ENCODE assay signal across 8 cellular contexts in the genomic region with DNA sequence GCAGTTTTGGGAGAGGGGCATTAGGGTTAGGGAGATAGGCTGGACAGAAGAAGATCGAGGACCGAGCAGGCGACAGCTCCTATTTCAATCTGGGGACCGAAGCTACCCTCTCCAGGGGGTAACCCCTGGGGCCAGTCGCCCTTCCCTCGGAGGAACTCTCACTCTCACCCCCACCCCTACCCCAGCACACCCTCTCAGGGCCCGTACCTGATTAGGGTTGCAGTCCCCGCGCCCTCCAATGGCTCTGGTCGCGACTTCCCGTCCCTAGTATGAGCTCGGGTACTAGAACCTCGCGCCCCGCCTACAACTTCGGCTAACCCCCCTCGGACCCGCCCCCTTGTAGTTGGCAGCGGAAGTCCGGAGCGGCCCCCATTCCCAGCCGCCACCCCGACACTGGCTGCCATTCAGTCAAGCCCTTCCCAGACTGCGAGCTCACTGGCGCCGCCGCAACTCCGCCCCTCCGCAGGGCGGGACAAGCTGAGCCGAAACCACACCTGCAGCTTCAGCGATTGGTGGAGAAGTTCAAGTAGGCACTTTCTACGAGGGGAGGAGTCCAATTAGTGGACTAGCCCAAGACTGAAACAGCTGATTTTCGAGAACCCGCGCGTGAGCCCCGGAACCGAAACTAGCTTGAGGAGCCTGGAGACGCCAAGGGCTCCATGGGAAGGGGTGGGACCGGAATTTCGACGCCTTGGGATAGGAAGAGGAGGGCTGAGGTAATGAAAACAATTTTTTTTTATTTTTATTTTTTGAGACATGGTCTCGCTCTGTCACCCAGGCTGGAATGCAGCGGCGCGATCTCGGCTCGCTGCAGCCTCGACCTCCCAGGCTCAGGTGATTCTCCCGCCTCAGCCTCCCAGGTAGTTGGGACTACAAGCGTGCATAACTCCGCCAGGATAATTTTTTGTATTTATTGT. TPM values are rescaled to one million over a fixed set of nuclear protein-coding genes. Genes with fewer than 3 reads are reported as not detected.
DNase-seq lines count a peak whose midpoint lies in the region; ATAC-seq and TF ChIP-seq lines count a peak whose summit lies in the region.

A gene (minus strand): TSS at position 257 of the 917 bp plus-strand sequence. CDS start 3,536 bp downstream, outside the sequence.

- intact Hi-C loops in lower lobe of right lung (cut with DNase I), result no loop called here

- H3K27ac ChIP-seq in CD8-positive, alpha-beta memory T cell (ENCODE audit: low read depth, low read length), result peak within 1 kb of the TSS; percentile 91
- H3K27ac ChIP-seq in lower lobe of right lung, result peak within 1 kb of the TSS; percentile 95

- H3K27me3 Mint-ChIP-seq in CD8-positive, alpha-beta memory T cell, result no peaks in the 10 kb centered on the region

- peaks cover 0 to 29% (median 4%) of the 10 kb centered on the region in 3 donors for H3K36me3 Mint-ChIP-seq in CD8-positive, alpha-beta memory T cell

- POLR2A ChIA-PET in CD8-positive, alpha-beta memory T cell (lab: Charles Lee), result interaction anchor here (0.5 to 3.2 kb wide), 21 partner anchors 8 to 543 kb away, joined by 3 to 49 read pairs (median 5); a partner anchor contains a TSS

- DNase-seq in CD8-positive, alpha-beta memory T cell, result peak; percentile 99 to 100 (median 99)
- DNase-seq in HS-5 (ENCODE audit: low read depth) (peak; percentile 99), lower lobe of right lung (peak; percentile 99)
- peak; percentile 96 for DNase-seq in NK-92 treated with Interleukin-12 subunit alpha and Interleukin-12 subunit beta, amount 100 ng/mL, for 24 hours (lab: John Stamatoyannopoulos, UW)
- peak; percentile 99 for DNase-seq in activated CD8-positive, alpha-beta memory T cell treated with anti-CD3 and anti-CD28 coated beads for 24 hours
- peak; percentile 98 for DNase-seq in effector CD4-positive, alpha-beta T cell
- DNase-seq in stimulated activated CD4-positive, alpha-beta T cell treated with anti-CD3 and anti-CD28 coated beads, TNF-alpha, amount 100 ng/mL, for 24 hours (ENCODE audit: low read depth in 3 of 3), result peak; percentile 96 to 99 (median 98)

- no peaks in the 10 kb centered on the region for H3K9me3 ChIP-seq in CD8-positive, alpha-beta memory T cell (ENCODE audit: low read length)
- H3K9me3 ChIP-seq in lower lobe of right lung, result no peaks in the 10 kb centered on the region

- peaks cover 12% of the 10 kb centered on the region for H3K36me3 ChIP-seq in CD8-positive, alpha-beta memory T cell (ENCODE audit: insufficient read depth, low read length)
- H3K36me3 ChIP-seq in lower lobe of right lung, result peaks cover 22% of the 10 kb centered on the region

- peaks cover 26 to 45% (median 33%) of the 10 kb centered on the region in 3 donors for H3K4me1 Mint-ChIP-seq in CD8-positive, alpha-beta memory T cell

- H3K27ac Mint-ChIP-seq in CD8-positive, alpha-beta memory T cell, result peak within 1 kb of the TSS; percentile 61 to 98 (median 96)

- peak within 1 kb of the TSS; percentile 96 for H3K4me3 ChIP-seq in CD8-positive, alpha-beta memory T cell (ENCODE audit: low read length)
- peak within 1 kb of the TSS; percentile 77 for H3K4me3 ChIP-seq in lower lobe of right lung

- no peak for TF ChIP-seq CTCF in lower lobe of right lung (IDR thresholded peaks at IDR 0.05)

- ATAC-seq in GM19468 (IDR thresholded peaks at IDR 0.05; ENCODE audit: extremely low read depth, unreplicated experiment), result peak; percentile 91
- peak; percentile 99 for ATAC-seq in lower lobe of right lung

- H3K9me3 Mint-ChIP-seq in CD8-positive, alpha-beta memory T cell, result no peaks in the 10 kb centered on the region

- H3K27me3 ChIP-seq in CD8-positive, alpha-beta memory T cell (ENCODE audit: insufficient read depth, low read length, poor library complexity, severe bottlenecking), result no peaks in the 10 kb centered on the region
- no peaks in the 10 kb centered on the region for H3K27me3 ChIP-seq in lower lobe of right lung (ENCODE audit: low read depth)

- H3K4me3 Mint-ChIP-seq in CD8-positive, alpha-beta memory T cell, result peak within 1 kb of the TSS; percentile 90 to 99 (median 96)

- H3K4me1 ChIP-seq in CD8-positive, alpha-beta memory T cell (ENCODE audit: insufficient read depth, low read length), result peaks cover 28% of the 10 kb centered on the region
- peaks cover 21% of the 10 kb centered on the region for H3K4me1 ChIP-seq in lower lobe of right lung

- CTCF ChIA-PET in CD8-positive, alpha-beta memory T cell (lab: Charles Lee), result interaction anchor here (0.6 to 5.1 kb wide), 22 partner anchors 9 to 622 kb away, joined by 3 to 49 read pairs (median 3); a partner anchor contains a TSS

RNA-seq across cellular contexts. Expression of the gene that starts here (rescaled TPM):
- total RNA-seq in CD8-positive, alpha-beta memory T cell, result 10 to 100 TPM; 61.6 to 63.5 TPM
- polyA plus RNA-seq in CD8-positive, alpha-beta memory T cell, result 65.0 TPM
- 213 TPM for total RNA-seq in lower lobe of right lung

Comparison
In these comparisons a context has a peak if more than half of its experiments do, and no peak if none do; other contexts are left out.
1. Peak in every context shown above with its lines: DNase-seq, ATAC-seq, H3K4me3 ChIP-seq and H3K27ac ChIP-seq.